1 cellular context compared by ENCODE assay signal in the genomic region with DNA sequence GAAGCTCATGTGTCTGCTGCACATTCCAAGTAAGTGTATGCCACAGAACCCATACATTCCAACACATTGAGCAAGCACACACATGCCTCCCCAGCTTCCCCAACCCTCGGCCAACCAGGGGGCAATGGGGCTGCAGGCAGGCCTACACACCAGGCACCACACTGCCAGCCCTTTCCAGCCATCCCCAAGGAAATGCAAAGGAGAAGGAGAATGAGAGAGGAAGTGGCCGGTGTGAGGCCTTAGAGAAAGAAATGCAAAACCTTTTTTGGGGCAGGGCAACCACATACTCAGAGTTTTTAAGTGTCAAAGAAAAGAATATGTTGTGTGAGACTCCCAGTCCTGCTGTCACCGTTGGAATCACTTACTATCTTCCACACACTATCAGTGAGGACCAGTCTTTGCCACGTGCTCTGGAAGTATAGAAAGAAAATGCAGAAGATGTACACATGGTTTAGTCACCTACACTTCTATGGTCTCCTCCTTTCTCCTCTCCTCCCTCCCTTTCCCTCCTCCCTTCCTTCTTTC.
A peak's percentile ranks its signal among the peaks of the same experiment; 100 is the strongest.
TF ChIP-seq lines count a peak whose summit lies in the region.

No MANE protein-coding gene starts in this region.

TF ChIP-seq in K562, 482 proteins besides CTCF, POLR2A, EP300 and RAD21 (continued from another document and continues in another):
- TF ChIP-seq MGA (IDR thresholded peaks at IDR 0.05) = peak; percentile 87
- no peak for TF ChIP-seq FOXJ3 (CRISPR knock-in tag; IDR thresholded peaks at IDR 0.05)
- no peak for TF ChIP-seq MTA1 (IDR thresholded peaks at IDR 0.05; ENCODE audit: borderline replicate concordance)
- TF ChIP-seq ZNF282 (CRISPR knock-in tag; IDR thresholded peaks at IDR 0.05) = no peak
- no peak for TF ChIP-seq ZNF146 (CRISPR knock-in tag; IDR thresholded peaks at IDR 0.05; ENCODE audit: unreplicated experiment)
- peak; percentile 87 for TF ChIP-seq FOXK2 (conservative IDR thresholded peaks at IDR 0.05 in 1 of 2, IDR thresholded peaks at IDR 0.05 in 1 of 2; ENCODE audit: low read depth in 2 of 2)
- TF ChIP-seq, protein P1, sequence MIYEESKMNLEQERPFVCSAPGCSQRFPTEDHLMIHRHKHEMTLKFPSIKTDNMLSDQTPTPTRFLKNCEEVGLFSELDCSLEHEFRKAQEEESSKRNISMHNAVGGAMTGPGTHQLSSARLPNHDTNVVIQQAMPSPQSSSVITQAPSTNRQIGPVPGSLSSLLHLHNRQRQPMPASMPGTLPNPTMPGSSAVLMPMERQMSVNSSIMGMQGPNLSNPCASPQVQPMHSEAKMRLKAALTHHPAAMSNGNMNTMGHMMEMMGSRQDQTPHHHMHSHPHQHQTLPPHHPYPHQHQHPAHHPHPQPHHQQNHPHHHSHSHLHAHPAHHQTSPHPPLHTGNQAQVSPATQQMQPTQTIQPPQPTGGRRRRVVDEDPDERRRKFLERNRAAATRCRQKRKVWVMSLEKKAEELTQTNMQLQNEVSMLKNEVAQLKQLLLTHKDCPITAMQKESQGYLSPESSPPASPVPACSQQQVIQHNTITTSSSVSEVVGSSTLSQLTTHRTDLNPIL (CRISPR knock-in tag; IDR thresholded peaks at IDR 0.05) = no peak
- TF ChIP-seq TEAD1 (CRISPR knock-in tag; IDR thresholded peaks at IDR 0.05) = peak in 1 of 2 experiments; percentile 43; a peak in 1 of 4 replicates
- TF ChIP-seq, protein P2, sequence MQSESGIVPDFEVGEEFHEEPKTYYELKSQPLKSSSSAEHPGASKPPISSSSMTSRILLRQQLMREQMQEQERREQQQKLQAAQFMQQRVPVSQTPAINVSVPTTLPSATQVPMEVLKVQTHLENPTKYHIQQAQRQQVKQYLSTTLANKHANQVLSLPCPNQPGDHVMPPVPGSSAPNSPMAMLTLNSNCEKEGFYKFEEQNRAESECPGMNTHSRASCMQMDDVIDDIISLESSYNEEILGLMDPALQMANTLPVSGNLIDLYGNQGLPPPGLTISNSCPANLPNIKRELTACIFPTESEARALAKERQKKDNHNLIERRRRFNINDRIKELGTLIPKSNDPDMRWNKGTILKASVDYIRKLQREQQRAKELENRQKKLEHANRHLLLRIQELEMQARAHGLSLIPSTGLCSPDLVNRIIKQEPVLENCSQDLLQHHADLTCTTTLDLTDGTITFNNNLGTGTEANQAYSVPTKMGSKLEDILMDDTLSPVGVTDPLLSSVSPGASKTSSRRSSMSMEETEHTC (IDR thresholded peaks at IDR 0.05) = no peak
- no peak for TF ChIP-seq FOS (IDR thresholded peaks at IDR 0.05; ENCODE audit: extremely low read depth, insufficient read length)
- no peak; the same call in 1 of the 2 replicates for TF ChIP-seq ZFX (CRISPR knock-in tag; IDR thresholded peaks at IDR 0.05)
- TF ChIP-seq NFIC (IDR thresholded peaks at IDR 0.05) = 0 out of 2 replicates have a peak, but pooled peaks have one; percentile 5
- no peak for TF ChIP-seq FUS (optimal IDR thresholded peaks at IDR 0.05; ENCODE audit: low read depth, low read length)
- no peak for TF ChIP-seq IRF9 (tag; IDR thresholded peaks at IDR 0.05)
- TF ChIP-seq ZNF395 (CRISPR knock-in tag; IDR thresholded peaks at IDR 0.05) = no peak
- TF ChIP-seq ELF4 (CRISPR knock-in tag; IDR thresholded peaks at IDR 0.05) = no peak
- TF ChIP-seq ID3 (CRISPR knock-in tag; IDR thresholded peaks at IDR 0.05) = no peak
- TF ChIP-seq ID3 (tag; IDR thresholded peaks at IDR 0.05) = no peak
- TF ChIP-seq PRDM10 (IDR thresholded peaks at IDR 0.05; ENCODE audit: partially characterized antibody) = peak; percentile 48
- no peak; a peak in 1 of 4 replicates for TF ChIP-seq MAZ (CRISPR knock-in tag; conservative IDR thresholded peaks at IDR 0.05 in 1 of 2, IDR thresholded peaks at IDR 0.05 in 1 of 2)
- no peak for TF ChIP-seq NEUROD1 (IDR thresholded peaks at IDR 0.05; ENCODE audit: borderline replicate concordance, low read depth, low read length, partially characterized antibody)
- peak; percentile 90 for TF ChIP-seq L3MBTL2 (IDR thresholded peaks at IDR 0.05)
- TF ChIP-seq NFRKB (IDR thresholded peaks at IDR 0.05; ENCODE audit: low read depth) = 0 out of 2 replicates have a peak, but pooled peaks have one; percentile 30
- TF ChIP-seq EZH2 (IDR thresholded peaks at IDR 0.05; ENCODE audit: borderline replicate concordance, low read depth, low read length) = no peak
- TF ChIP-seq ZNF75A (CRISPR knock-in tag; IDR thresholded peaks at IDR 0.05) = no peak
- no peak for TF ChIP-seq MCM7 (IDR thresholded peaks at IDR 0.05)
- no peak for TF ChIP-seq CCNT2 (IDR thresholded peaks at IDR 0.05; ENCODE audit: borderline replicate concordance, extremely low read depth, insufficient read length, low read depth, low read length)
- TF ChIP-seq ZNF511 (CRISPR knock-in tag; IDR thresholded peaks at IDR 0.05) = no peak
- no peak for TF ChIP-seq E2F4 (CRISPR knock-in tag; IDR thresholded peaks at IDR 0.05; ENCODE audit: low read depth)
- no peak for TF ChIP-seq NBN (IDR thresholded peaks at IDR 0.05; ENCODE audit: low read depth)
